Comparison of ENCODE assay signal across 8 cellular contexts in the genomic region with DNA sequence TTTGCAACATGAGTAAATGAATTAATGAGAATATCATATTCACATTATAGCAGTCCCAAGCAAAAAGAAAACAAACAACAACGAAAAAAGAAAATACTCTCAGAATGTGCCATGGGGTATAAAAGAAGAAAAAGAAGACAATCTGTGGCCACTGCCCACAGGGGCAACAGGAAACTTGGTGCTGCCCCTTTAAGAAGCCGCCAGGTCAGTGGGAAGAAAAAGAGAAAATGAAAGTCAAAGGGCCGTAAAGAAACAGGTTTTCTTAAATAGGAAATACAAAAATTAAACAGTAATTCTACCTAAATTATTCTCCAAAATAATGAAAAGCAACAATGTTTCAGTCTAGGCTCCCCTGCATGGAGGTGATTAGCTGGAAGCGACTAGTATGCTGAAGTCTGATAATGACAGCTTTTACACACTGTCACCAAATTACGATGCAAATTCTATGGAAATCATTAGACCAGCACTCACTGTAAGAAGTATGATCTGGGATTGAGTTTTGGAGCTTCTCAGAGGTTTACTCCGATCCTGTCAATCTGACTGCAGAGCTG. TPM values are rescaled to one million over a fixed set of nuclear protein-coding genes. Genes with fewer than 3 reads are reported as not detected.
A peak's percentile ranks its signal among the peaks of the same experiment; 100 is the strongest.
DNase-seq lines count a peak whose midpoint lies in the region; ATAC-seq and TF ChIP-seq lines count a peak whose summit lies in the region.

No MANE protein-coding gene starts in this region.

- H3K4me1 ChIP-seq in ACC112 (ENCODE audit: control insufficient read depth, insufficient read depth, low read length, unreplicated experiment) (peaks cover 24% of the 10 kb centered on the region), OCI-LY1 (ENCODE audit: insufficient read depth, low read length, severe bottlenecking) (peaks cover 6% of the 10 kb centered on the region)

- H3K9ac ChIP-seq in OCI-LY1 (ENCODE audit: low read length) = no peak overlapping the region; the same call in 1 of the 2 replicates

- peaks cover 26% of the 10 kb centered on the region for H3K4me1 Mint-ChIP-seq in stimulated activated memory B cell treated with anti-CD40 and anti-IgM and Interleukin-4, amounts not matched to agents 10 μg/mL and 1 μg/mL and 100 μg/mL, for 72 hours

- in situ Hi-C loops in G401 (cut with HindIII; ENCODE audit: low sequenced_read_pairs) = no loop called here

- no peaks in the 10 kb centered on the region for H3K9me3 Mint-ChIP-seq in stimulated activated memory B cell treated with anti-CD40 and anti-IgM and Interleukin-4, amounts not matched to agents 10 μg/mL and 1 μg/mL and 100 μg/mL, for 72 hours

- H3K4me2 ChIP-seq in OCI-LY1 (ENCODE audit: low read length) = peak overlapping the region; percentile 58

- no peak for TF ChIP-seq POLR2A in erythroblast (IDR thresholded peaks at IDR 0.05; ENCODE audit: low read length)

- no peaks in the 10 kb centered on the region for H3K36me3 Mint-ChIP-seq in stimulated activated memory B cell treated with anti-CD40 and anti-IgM and Interleukin-4, amounts not matched to agents 10 μg/mL and 1 μg/mL and 100 μg/mL, for 72 hours

- H3K4me3 Mint-ChIP-seq in stimulated activated memory B cell treated with anti-CD40 and anti-IgM and Interleukin-4, amounts not matched to agents 10 μg/mL and 1 μg/mL and 100 μg/mL, for 72 hours = peak overlapping the region; percentile 80

- H3K27ac ChIP-seq in ACC112 (ENCODE audit: low read depth, low read length) (peak overlapping the region; percentile 20; the same call in 1 of the 2 replicates), OCI-LY1 (ENCODE audit: low read depth, low read length, poor library complexity, severe bottlenecking) (no peak overlapping the region)

- H2AFZ ChIP-seq in ACC112 (ENCODE audit: low read length, unreplicated experiment) (peak overlapping the region; percentile 16), OCI-LY1 (ENCODE audit: low read length) (no peak overlapping the region)

- no peaks in the 10 kb centered on the region for H4K20me1 ChIP-seq in OCI-LY1 (ENCODE audit: insufficient read depth, low read length)

- H3K27ac Mint-ChIP-seq in stimulated activated memory B cell treated with anti-CD40 and anti-IgM and Interleukin-4, amounts not matched to agents 10 μg/mL and 1 μg/mL and 100 μg/mL, for 72 hours = peak overlapping the region; percentile 84

- H3F3A ChIP-seq in OCI-LY1 (ENCODE audit: insufficient read depth, low read length) = no peaks in the 10 kb centered on the region

- H3K27me3 ChIP-seq in ACC112 (ENCODE audit: insufficient read depth, low read length) (no peaks in the 10 kb centered on the region), OCI-LY1 (ENCODE audit: insufficient read depth, low read length) (no peaks in the 10 kb centered on the region)

- H3K27me3 Mint-ChIP-seq in stimulated activated memory B cell treated with anti-CD40 and anti-IgM and Interleukin-4, amounts not matched to agents 10 μg/mL and 1 μg/mL and 100 μg/mL, for 72 hours = no peaks in the 10 kb centered on the region

- H3K36me3 ChIP-seq in ACC112 (ENCODE audit: insufficient read depth, low read length) (no peaks in the 10 kb centered on the region), OCI-LY1 (ENCODE audit: insufficient read depth, low read length) (no peaks in the 10 kb centered on the region)

- H3K9me2 ChIP-seq in OCI-LY1 (ENCODE audit: low read depth, low read length) = no peaks in the 10 kb centered on the region

- H3K4me3 ChIP-seq in ACC112 (ENCODE audit: low read depth, low read length) = peak overlapping the region; percentile 71
- H3K4me3 ChIP-seq in OCI-LY1 (ENCODE audit: low read depth, low read length, poor library complexity, severe bottlenecking) = peak overlapping the region; percentile 45

- no peak for TF ChIP-seq CTCF in OCI-LY1 (IDR thresholded peaks at IDR 0.05; ENCODE audit: low read length)

- ATAC-seq in stimulated activated memory B cell treated with anti-CD40 and anti-IgM and Interleukin-4, amounts not matched to agents 10 μg/mL and 1 μg/mL and 100 μg/mL, for 72 hours = peak; percentile 16

- peaks cover 15% of the 10 kb centered on the region for H3K79me2 ChIP-seq in ACC112 (ENCODE audit: control insufficient read depth, insufficient read depth, low read length, unreplicated experiment)
- H3K79me2 ChIP-seq in OCI-LY1 (ENCODE audit: insufficient read depth, low read length) = no peaks in the 10 kb centered on the region

- peak; percentile 48 for DNase-seq in GM19240 (ENCODE audit: insufficient read length, low spot score)
- DNase-seq in erythroblast (lab: John Stamatoyannopoulos, UW) = peak; percentile 40 to 50
- no peak for DNase-seq in NCI-H345 treated with DMSO at 0.1 percent for 48 hours (lab: John Stamatoyannopoulos, UW; ENCODE audit: unreplicated experiment)
- DNase-seq in D341Med (ENCODE audit: low spot score) = no peak
- no peak for DNase-seq in G401 (ENCODE audit: low spot score)

- H3K9me3 ChIP-seq in OCI-LY1 (ENCODE audit: low read length) = no peaks in the 10 kb centered on the region

RNA-seq across cellular contexts. Expression of gene GMDS, which starts 23.6 kb away (rescaled TPM):
- 5.3 and 5.8 TPM in 2 replicates for total RNA-seq in G401 (2014; rRNA removed; shearing (Covaris generic))

Comparison
In these comparisons a context has a peak if more than half of its experiments do, and no peak if none do; other contexts are left out.
1. DNase-seq: peak in GM19240 (single experiment) and erythroblast (2 of 2); none in NCI-H345 treated with DMSO at 0.1 percent for 48 hours (single experiment), D341Med (single experiment) and G401 (single experiment).